Comparison of ENCODE assay signal across 8 cellular contexts in the genomic region with DNA sequence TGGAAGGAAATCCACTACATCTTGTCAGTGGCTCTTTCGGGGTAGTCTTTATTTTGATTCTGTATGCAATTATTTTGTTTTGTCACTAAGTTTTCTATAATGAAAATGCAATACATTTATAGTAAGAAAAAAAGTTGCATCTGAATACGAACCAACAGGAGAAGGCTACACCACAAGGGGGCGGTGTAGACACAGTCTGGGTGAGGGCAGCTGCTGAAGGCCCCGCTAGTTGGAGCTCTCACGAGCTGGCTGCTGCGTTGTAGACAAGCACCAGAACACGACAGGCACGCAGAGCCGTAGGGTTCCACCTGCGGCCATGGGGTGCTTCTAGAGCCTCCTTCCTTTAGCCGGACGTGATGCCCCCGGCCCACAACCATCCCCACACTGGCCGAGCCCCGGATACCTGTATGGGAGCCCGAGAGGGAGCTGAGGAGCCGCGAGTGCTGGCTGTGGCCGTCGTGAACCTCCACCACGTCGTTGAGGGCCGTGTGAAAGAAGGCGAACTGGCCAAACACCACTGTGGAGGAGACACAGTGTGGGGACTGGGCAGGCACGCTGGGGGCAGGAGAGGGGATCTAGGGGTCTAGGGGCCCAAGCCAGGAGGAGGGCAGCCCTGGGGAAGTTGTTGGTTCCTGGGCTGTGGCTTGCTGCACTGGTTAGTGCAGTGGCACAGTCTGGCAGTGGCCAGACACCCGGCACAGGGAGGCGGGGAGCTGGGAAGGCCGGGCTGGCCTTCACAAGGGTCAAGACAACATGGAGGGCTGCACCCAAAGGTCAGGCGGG.
A peak's percentile ranks its signal among the peaks of the same experiment; 100 is the strongest.
DNase-seq lines count a peak whose midpoint lies in the region; ATAC-seq and TF ChIP-seq lines count a peak whose summit lies in the region.

No MANE protein-coding gene starts in this region.

- H3K4me3 ChIP-seq in cardiac muscle cell (no peak overlapping the region), prostate gland (no peak overlapping the region), vagina (no peak overlapping the region)

- H3K27ac ChIP-seq in cardiac muscle cell (no peak overlapping the region), prostate gland (no peak overlapping the region), vagina (no peak overlapping the region)

- intact Hi-C loops in prostate gland (cut with DNase I) (loop anchor here (2.0 to 5.0 kb wide), 2 partner anchors 529 to 1110 kb away; no protein-coding TSS in a partner anchor), vagina (cut with DNase I) (no loop called here)

- peak; percentile 95 for DNase-seq in Ammon's horn (ENCODE audit: low spot score)
- DNase-seq in NCI-H128 (lab: John Stamatoyannopoulos, UW; ENCODE audit: unreplicated experiment), result peak; percentile 80
- peak; percentile 31 to 55 for DNase-seq in SW 1271 (lab: John Stamatoyannopoulos, UW)
- peak; percentile 80 for DNase-seq in activated naive CD8-positive, alpha-beta T cell treated with anti-CD3 and anti-CD28 coated beads, Interleukin-2, amount 50 U/mL, for 16 hours (ENCODE audit: low read depth, low spot score)
- DNase-seq in cardiac muscle cell (ENCODE audit: low read depth in 1 of 2, low spot score in 1 of 2), result peak; percentile 89 to 94
- peak; percentile 89 for DNase-seq in prostate gland (ENCODE audit: low spot score)
- DNase-seq in vagina (ENCODE audit: extremely low spot score in 2 of 2), result peak in 1 of 2 donors; percentile 85

- peak; percentile 49 for ATAC-seq in GM21360 (IDR thresholded peaks at IDR 0.05; ENCODE audit: unreplicated experiment)

- no peaks in the 10 kb centered on the region for H3K27me3 ChIP-seq in cardiac muscle cell
- no peaks in the 10 kb centered on the region for H3K27me3 ChIP-seq in prostate gland (replicated peaks; ENCODE audit: insufficient read depth)
- H3K27me3 ChIP-seq in vagina, result no peaks in the 10 kb centered on the region

- TF ChIP-seq POLR2A in prostate gland (IDR thresholded peaks at IDR 0.05) (no peak), vagina (IDR thresholded peaks at IDR 0.05) (no peak)

- H3K36me3 ChIP-seq in cardiac muscle cell (no peaks in the 10 kb centered on the region), prostate gland (no peaks in the 10 kb centered on the region), vagina (no peaks in the 10 kb centered on the region)

- TF ChIP-seq CTCF in cardiac muscle cell (IDR thresholded peaks at IDR 0.05; ENCODE audit: low read depth, low read length) (peak; percentile 100), prostate gland (IDR thresholded peaks at IDR 0.05) (peak; percentile 86 to 96 (median 92)), vagina (IDR thresholded peaks at IDR 0.05) (peak; percentile 68 to 94 (median 77))

- WGBS in prostate gland, result 36% methylated on average over 29 of the region's 29 CpGs

- H3K9me3 ChIP-seq in cardiac muscle cell (ENCODE audit: low read depth) (no peaks in the 10 kb centered on the region), prostate gland (no peaks in the 10 kb centered on the region), vagina (no peaks in the 10 kb centered on the region)

- H3K4me1 ChIP-seq in cardiac muscle cell (ENCODE audit: low read depth), result no peaks in the 10 kb centered on the region
- no peaks in the 10 kb centered on the region for H3K4me1 ChIP-seq in prostate gland (replicated peaks)
- H3K4me1 ChIP-seq in vagina, result peaks cover 4% of the 10 kb centered on the region
